Comparison of ENCODE assay signal across 14 cellular contexts in the genomic region with DNA sequence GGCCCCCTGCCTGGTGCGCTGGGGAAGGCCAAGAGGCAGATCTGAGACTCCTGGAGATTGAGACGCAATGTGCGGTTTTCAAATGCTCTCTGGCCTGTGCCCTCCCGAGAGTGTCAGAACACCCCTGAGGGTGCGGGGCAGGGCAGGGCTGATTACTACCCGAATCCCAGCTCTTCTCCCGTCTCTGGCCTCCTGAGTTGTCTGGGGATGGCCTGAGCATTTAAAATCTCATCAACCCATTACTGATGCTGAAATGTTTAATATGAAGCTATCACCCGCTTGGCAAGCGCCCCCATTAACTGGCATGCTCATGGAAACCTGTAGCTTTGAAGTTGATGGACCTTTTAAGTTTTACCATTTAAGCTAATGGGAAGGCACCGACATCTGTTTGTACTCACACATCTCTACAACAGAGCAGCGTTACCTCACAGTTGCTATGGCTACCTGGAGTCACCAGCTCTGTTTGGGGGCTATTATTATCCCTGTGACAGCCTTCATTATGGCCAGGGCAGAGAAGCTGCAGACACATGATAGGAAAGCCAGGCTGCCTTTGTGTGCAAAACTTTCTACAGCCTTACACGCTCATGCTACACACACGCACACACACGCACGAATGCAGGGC. TPM values are rescaled to one million over a fixed set of nuclear protein-coding genes. Genes with fewer than 3 reads are reported as not detected.
A peak's percentile ranks its signal among the peaks of the same experiment; 100 is the strongest.
DNase-seq lines count a peak whose midpoint lies in the region; FAIRE-seq and TF ChIP-seq lines count a peak whose summit lies in the region.
"Had no signal": no experiment of that assay in that cellular context is flagged by ENCODE, and none has a peak within 500 bp of the region (broad histone marks: within the 10 kb centered on the region; RNA-seq: fewer than 3 reads in every experiment).

No MANE protein-coding gene starts in this region.

- H3K27me3 ChIP-seq in SK-N-SH (ENCODE audit: insufficient read depth) (no peaks in the 10 kb centered on the region), right atrium auricular region (no peaks in the 10 kb centered on the region)

- peak in 1 of 2 experiments; percentile 53; a peak in 1 of 4 replicates for TF ChIP-seq EP300 in SK-N-SH (IDR thresholded peaks at IDR 0.05; ENCODE audit: borderline replicate concordance in 1 of 2, low read depth in 1 of 2, low read length in 1 of 2)

- H3K36me3 ChIP-seq in SK-N-SH (replicated peaks in 1 of 2; ENCODE audit: control insufficient read depth in 1 of 2, insufficient read depth in 2 of 2, low read length in 1 of 2) (no peaks in the 10 kb centered on the region), right atrium auricular region (peaks cover 2% of the 10 kb centered on the region)
- H3K36me3 ChIP-seq: neutrophil had no signal

- no peaks in the 10 kb centered on the region for H3K9me2 ChIP-seq in SK-N-SH

- H3K79me2 ChIP-seq in SK-N-SH (ENCODE audit: insufficient read depth): no peaks in the 10 kb centered on the region

- no peaks in the 10 kb centered on the region for H3F3A ChIP-seq in SK-N-SH (replicated peaks; ENCODE audit: insufficient read depth)

- DNase-seq in NCI-H82 (lab: John Stamatoyannopoulos, UW) (peak; percentile 18), NCI-H82 treated with DMSO at 0.1 percent for 48 hours (lab: John Stamatoyannopoulos, UW; ENCODE audit: unreplicated experiment) (no peak), SK-N-SH (peak; percentile 77), right atrium auricular region (ENCODE audit: low spot score) (no peak), urothelium cell line (ENCODE audit: low spot score) (no peak), SKM-1 (lab: John Stamatoyannopoulos, UW; ENCODE audit: unreplicated experiment) (no peak), NOMO-1 treated with DMSO at 0.1 percent for 48 hours (lab: John Stamatoyannopoulos, UW; ENCODE audit: unreplicated experiment) (no peak)
- no peak for DNase-seq in activated CD4-positive, CD25-positive, alpha-beta regulatory T cell (lab: John Stamatoyannopoulos, UW)
- DNase-seq: activated CD4-positive, alpha-beta memory T cell treated with anti-CD3 and anti-CD28 coated beads, Interleukin-2, amount 10 ng/mL, durations not matched to agents 7 days and 5 days; activated naive CD8-positive, alpha-beta T cell treated with anti-CD3 and anti-CD28 coated beads, Interleukin-2, amount 10 ng/mL, durations not matched to agents 7 days and 5 days; AML-193; NCI-H187 treated with DMSO at 0.1 percent for 48 hours had no signal

- POLR2A ChIA-PET in SK-N-SH (lab: Yijun Ruan, JAX): interaction anchor here (0.8 to 1.0 kb wide), 3 partner anchors 9 to 270 kb away, joined by 3 to 6 read pairs (median 3); no protein-coding TSS in a partner anchor

- H3K27ac ChIP-seq in SK-N-SH (ENCODE audit: low read depth in 2 of 2, low read length in 1 of 2) (peak overlapping the region; percentile 23 to 81; a peak in 3 of 4 replicates), right atrium auricular region (peak overlapping the region; percentile 81 to 92)
- H3K27ac ChIP-seq: neutrophil had no signal

- no peak overlapping the region for H3K9ac ChIP-seq in SK-N-SH

- FAIRE-seq in urothelium cell line (lab: Jason Lieb, UNC): peak; percentile 48
- FAIRE-seq: GM19239 had no signal

- TF ChIP-seq RAD21 in SK-N-SH (IDR thresholded peaks at IDR 0.05; ENCODE audit: low read length): no peak; the same call in 1 of the 2 replicates

- H3K4me1 ChIP-seq in SK-N-SH (ENCODE audit: control insufficient read depth in 1 of 2, insufficient read depth in 2 of 2, low read depth in 1 of 2, low read length in 1 of 2) (peaks cover 0 to 34% of the 10 kb centered on the region in 2 experiments; a peak in 2 of 4 replicates), right atrium auricular region (peaks cover 0 to 42% of the 10 kb centered on the region in 2 donors)

- TF ChIP-seq CTCF in SK-N-SH (IDR thresholded peaks at IDR 0.05) (no peak), right atrium auricular region (IDR thresholded peaks at IDR 0.05) (no peak)

- no peak overlapping the region for H3K4me2 ChIP-seq in SK-N-SH

- CTCF ChIA-PET in SK-N-SH (lab: Yijun Ruan, JAX): interaction anchor here (0.9 to 4.1 kb wide), 15 partner anchors 9 to 309 kb away, joined by 3 to 40 read pairs (median 4); no protein-coding TSS in a partner anchor

- no peaks in the 10 kb centered on the region for H3K9me3 ChIP-seq in SK-N-SH
- no peaks in the 10 kb centered on the region for H3K9me3 ChIP-seq in right atrium auricular region
- H3K9me3 ChIP-seq: neutrophil had no signal

- no peak overlapping the region for H2AFZ ChIP-seq in SK-N-SH (ENCODE audit: low read depth)

- WGBS in SK-N-SH (ENCODE audit: low lambda C conversion rate): 78% methylated on average over 13 of the region's 15 CpGs

- H4K20me1 ChIP-seq in SK-N-SH (ENCODE audit: insufficient read depth): no peaks in the 10 kb centered on the region

- no peak overlapping the region for H3K4me3 ChIP-seq in SK-N-SH (ENCODE audit: low read depth in 2 of 2, low read length in 1 of 2)
- no peak overlapping the region for H3K4me3 ChIP-seq in right atrium auricular region

TF ChIP-seq in SK-N-SH, 30 proteins besides CTCF, POLR2A, EP300 and RAD21:
- TF ChIP-seq NRF1 (IDR thresholded peaks at IDR 0.05; ENCODE audit: low read depth, low read length) (no peak), RFX5 (IDR thresholded peaks at IDR 0.05; ENCODE audit: low read length) (peak; percentile 95), FOSL2 (IDR thresholded peaks at IDR 0.05; ENCODE audit: borderline replicate concordance, low read depth) (no peak), FOXM1 (IDR thresholded peaks at IDR 0.05; ENCODE audit: low read depth) (no peak), RCOR1 (IDR thresholded peaks at IDR 0.05; ENCODE audit: low read length) (peak; percentile 47; the same call in 1 of the 2 replicates), GABPA (IDR thresholded peaks at IDR 0.05; ENCODE audit: low read depth) (no peak), ELF1 (IDR thresholded peaks at IDR 0.05) (no peak), YY1 (IDR thresholded peaks at IDR 0.05; ENCODE audit: low read depth) (no peak), MXI1 (IDR thresholded peaks at IDR 0.05; ENCODE audit: low read depth, low read length) (peak; percentile 87), JUND (IDR thresholded peaks at IDR 0.05) (no peak), RXRA (IDR thresholded peaks at IDR 0.05; ENCODE audit: borderline replicate concordance, low read depth) (no peak), CHD2 (IDR thresholded peaks at IDR 0.05; ENCODE audit: low read length, partially characterized antibody) (no peak), TCF12 (IDR thresholded peaks at IDR 0.05) (no peak)
- TF ChIP-seq, protein P1, sequence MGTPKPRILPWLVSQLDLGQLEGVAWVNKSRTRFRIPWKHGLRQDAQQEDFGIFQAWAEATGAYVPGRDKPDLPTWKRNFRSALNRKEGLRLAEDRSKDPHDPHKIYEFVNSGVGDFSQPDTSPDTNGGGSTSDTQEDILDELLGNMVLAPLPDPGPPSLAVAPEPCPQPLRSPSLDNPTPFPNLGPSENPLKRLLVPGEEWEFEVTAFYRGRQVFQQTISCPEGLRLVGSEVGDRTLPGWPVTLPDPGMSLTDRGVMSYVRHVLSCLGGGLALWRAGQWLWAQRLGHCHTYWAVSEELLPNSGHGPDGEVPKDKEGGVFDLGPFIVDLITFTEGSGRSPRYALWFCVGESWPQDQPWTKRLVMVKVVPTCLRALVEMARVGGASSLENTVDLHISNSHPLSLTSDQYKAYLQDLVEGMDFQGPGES (IDR thresholded peaks at IDR 0.05; ENCODE audit: low read depth, low read length): 0 out of 2 replicates have a peak, but pooled peaks have one; percentile 9
- TF ChIP-seq, protein P2, sequence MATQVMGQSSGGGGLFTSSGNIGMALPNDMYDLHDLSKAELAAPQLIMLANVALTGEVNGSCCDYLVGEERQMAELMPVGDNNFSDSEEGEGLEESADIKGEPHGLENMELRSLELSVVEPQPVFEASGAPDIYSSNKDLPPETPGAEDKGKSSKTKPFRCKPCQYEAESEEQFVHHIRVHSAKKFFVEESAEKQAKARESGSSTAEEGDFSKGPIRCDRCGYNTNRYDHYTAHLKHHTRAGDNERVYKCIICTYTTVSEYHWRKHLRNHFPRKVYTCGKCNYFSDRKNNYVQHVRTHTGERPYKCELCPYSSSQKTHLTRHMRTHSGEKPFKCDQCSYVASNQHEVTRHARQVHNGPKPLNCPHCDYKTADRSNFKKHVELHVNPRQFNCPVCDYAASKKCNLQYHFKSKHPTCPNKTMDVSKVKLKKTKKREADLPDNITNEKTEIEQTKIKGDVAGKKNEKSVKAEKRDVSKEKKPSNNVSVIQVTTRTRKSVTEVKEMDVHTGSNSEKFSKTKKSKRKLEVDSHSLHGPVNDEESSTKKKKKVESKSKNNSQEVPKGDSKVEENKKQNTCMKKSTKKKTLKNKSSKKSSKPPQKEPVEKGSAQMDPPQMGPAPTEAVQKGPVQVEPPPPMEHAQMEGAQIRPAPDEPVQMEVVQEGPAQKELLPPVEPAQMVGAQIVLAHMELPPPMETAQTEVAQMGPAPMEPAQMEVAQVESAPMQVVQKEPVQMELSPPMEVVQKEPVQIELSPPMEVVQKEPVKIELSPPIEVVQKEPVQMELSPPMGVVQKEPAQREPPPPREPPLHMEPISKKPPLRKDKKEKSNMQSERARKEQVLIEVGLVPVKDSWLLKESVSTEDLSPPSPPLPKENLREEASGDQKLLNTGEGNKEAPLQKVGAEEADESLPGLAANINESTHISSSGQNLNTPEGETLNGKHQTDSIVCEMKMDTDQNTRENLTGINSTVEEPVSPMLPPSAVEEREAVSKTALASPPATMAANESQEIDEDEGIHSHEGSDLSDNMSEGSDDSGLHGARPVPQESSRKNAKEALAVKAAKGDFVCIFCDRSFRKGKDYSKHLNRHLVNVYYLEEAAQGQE (IDR thresholded peaks at IDR 0.05; ENCODE audit: low read depth, low read length): no peak

RNA-seq across cellular contexts. Expression of a gene that starts 3.6 kb away (rescaled TPM):
- polyA plus RNA-seq in SK-N-SH (2012; rRNA removed): 0.86 and 0.95 TPM in 2 replicates
- polyA plus RNA-seq in SK-N-SH (2012; cell fraction: cytosol; rRNA removed): 0.59 and 0.71 TPM in 2 replicates
- polyA plus RNA-seq in SK-N-SH (2012; cell fraction: nucleus; rRNA removed): 0.21 and 0.29 TPM in 2 replicates
- total RNA-seq in right atrium auricular region: 1,000 to 10,000 TPM; 6,650 to 9,762 TPM
- total RNA-seq: activated CD4-positive, alpha-beta memory T cell treated with anti-CD3 and anti-CD28 coated beads, Interleukin-2, amount 10 ng/mL, durations not matched to agents 7 days and 5 days; activated naive CD8-positive, alpha-beta T cell treated with anti-CD3 and anti-CD28 coated beads, Interleukin-2, amount 10 ng/mL, durations not matched to agents 7 days and 5 days had no signal

RNA-seq across cellular contexts. Expression of a gene that starts 27.5 kb away (rescaled TPM):
- 0.88 and 0.90 TPM in 2 replicates for polyA plus RNA-seq in SK-N-SH (2012; rRNA removed)
- 0.92 and 0.95 TPM in 2 replicates for polyA plus RNA-seq in SK-N-SH (2012; cell fraction: cytosol; rRNA removed)
- 0.65 and 1.0 TPM in 2 replicates for polyA plus RNA-seq in SK-N-SH (2012; cell fraction: nucleus; rRNA removed)
- 1 to 10 TPM; 7.5 to 8.5 TPM for total RNA-seq in right atrium auricular region

Comparison
In these comparisons a context has a peak if more than half of its experiments do, and no peak if none do; other contexts are left out.
1. DNase-seq: peak in NCI-H82 (single experiment) and SK-N-SH (single experiment); none in NCI-H82 treated with DMSO at 0.1 percent for 48 hours (single experiment), right atrium auricular region (single experiment), urothelium cell line (single experiment), SKM-1 (single experiment), activated CD4-positive, CD25-positive, alpha-beta regulatory T cell (0 of 4) and NOMO-1 treated with DMSO at 0.1 percent for 48 hours (single experiment).